Comparison of ENCODE assay signal across 17 cellular contexts in genomic region chr3:136261826-136262225, GRCh38. TPM values are rescaled to one million over a fixed set of nuclear protein-coding genes. Genes with fewer than 3 reads are reported as not detected.
DNase-seq lines count a peak whose midpoint lies in the region; ATAC-seq and TF ChIP-seq lines count a peak whose summit lies in the region.
"Had no signal": no experiment of that assay in that cellular context is flagged by ENCODE, and none has a peak within 500 bp of the region (broad histone marks: within the 10 kb centered on the region; RNA-seq: fewer than 3 reads in every experiment).

No MANE protein-coding gene starts in this region.

- H3K4me1 ChIP-seq in right cardiac atrium (ENCODE audit: control insufficient read depth, insufficient read depth, low read length) = no peaks in the 10 kb centered on the region
- H3K4me1 ChIP-seq: BLaER1 had no signal

- no peak for TF ChIP-seq CTCF in osteocyte (IDR thresholded peaks at IDR 0.05)

- H3K9me3 ChIP-seq in right cardiac atrium (ENCODE audit: control insufficient read depth, low read length) = no peaks in the 10 kb centered on the region
- H3K9me3 ChIP-seq: BLaER1 had no signal

- peaks cover 3% of the 10 kb centered on the region for H3K4me1 Mint-ChIP-seq in T-helper 2 cell treated with Interferon-gamma antibody and Interleukin-4, amounts not matched to agents 5 μg/mL and 100 μg/mL, for 36 hours (ENCODE audit: low read depth)
- peaks cover 3% of the 10 kb centered on the region for H3K4me1 Mint-ChIP-seq in osteocyte (ENCODE audit: unreplicated experiment)
- H3K4me1 Mint-ChIP-seq: GM23338 had no signal

- peaks cover 37% of the 10 kb centered on the region for H3K36me3 Mint-ChIP-seq in T-helper 2 cell treated with Interferon-gamma antibody and Interleukin-4, amounts not matched to agents 5 μg/mL and 100 μg/mL, for 36 hours (ENCODE audit: low read depth)
- H3K36me3 Mint-ChIP-seq in osteocyte (ENCODE audit: unreplicated experiment) = peaks cover 47% of the 10 kb centered on the region

- H3K4me3 Mint-ChIP-seq in T-helper 2 cell treated with Interferon-gamma antibody and Interleukin-4, amounts not matched to agents 5 μg/mL and 100 μg/mL, for 36 hours = no peak overlapping the region
- no peak overlapping the region for H3K4me3 Mint-ChIP-seq in osteocyte (ENCODE audit: unreplicated experiment)
- H3K4me3 Mint-ChIP-seq: GM23338 had no signal

- H3K4me3 ChIP-seq in right cardiac atrium (ENCODE audit: low read length) = no peak overlapping the region
- H3K4me3 ChIP-seq: BLaER1, GM23338, PC-9 had no signal

- H3K27ac ChIP-seq in right cardiac atrium (ENCODE audit: low read length) = peak overlapping the region; percentile 52
- H3K27ac ChIP-seq: BLaER1, PC-9 had no signal

- 66% methylated on average over 5 of the region's 5 CpGs for WGBS in right cardiac atrium

- H3K27ac Mint-ChIP-seq in T-helper 2 cell treated with Interferon-gamma antibody and Interleukin-4, amounts not matched to agents 5 μg/mL and 100 μg/mL, for 36 hours = peak overlapping the region; percentile 13
- no peak overlapping the region for H3K27ac Mint-ChIP-seq in osteocyte (ENCODE audit: unreplicated experiment)
- H3K27ac Mint-ChIP-seq: GM23338, IgD-negative memory B cell had no signal

- no peaks in the 10 kb centered on the region for H3K27me3 Mint-ChIP-seq in T-helper 2 cell treated with Interferon-gamma antibody and Interleukin-4, amounts not matched to agents 5 μg/mL and 100 μg/mL, for 36 hours (ENCODE audit: low read depth)
- H3K27me3 Mint-ChIP-seq in osteocyte (ENCODE audit: unreplicated experiment) = no peaks in the 10 kb centered on the region
- H3K27me3 Mint-ChIP-seq: IgD-negative memory B cell had no signal

- H3K27me3 ChIP-seq in right cardiac atrium (ENCODE audit: control insufficient read depth, insufficient read depth) = no peaks in the 10 kb centered on the region
- H3K27me3 ChIP-seq: BLaER1 had no signal

- intact Hi-C loops in right cardiac atrium (cut with DNase I) = no loop called here
- intact Hi-C loops in left ventricle myocardium superior (cut with micrococcal nuclease) = no loop called here

- no peaks in the 10 kb centered on the region for H3K9me3 Mint-ChIP-seq in T-helper 2 cell treated with Interferon-gamma antibody and Interleukin-4, amounts not matched to agents 5 μg/mL and 100 μg/mL, for 36 hours
- no peaks in the 10 kb centered on the region for H3K9me3 Mint-ChIP-seq in osteocyte (ENCODE audit: unreplicated experiment)
- H3K9me3 Mint-ChIP-seq: GM23338, IgD-negative memory B cell had no signal

- no peak for ATAC-seq in right cardiac atrium
- ATAC-seq in left ventricle myocardium superior = no peak
- no peak for ATAC-seq in GM21786 (IDR thresholded peaks at IDR 0.05; ENCODE audit: unreplicated experiment)
- ATAC-seq in HG02852 (IDR thresholded peaks at IDR 0.05; ENCODE audit: unreplicated experiment) = no peak
- ATAC-seq: GM23338 had no signal

- no peak for DNase-seq in T-helper 2 cell treated with Interferon-gamma antibody and Interleukin-4, amounts not matched to agents 5 μg/mL and 100 μg/mL, for 36 hours (ENCODE audit: low spot score)
- no peak for DNase-seq in T-helper 2 cell
- no peak for DNase-seq in right cardiac atrium
- DNase-seq in left ventricle myocardium superior = no peak
- peak; percentile 25 for DNase-seq in osteocyte (ENCODE audit: extremely low spot score, unreplicated experiment)
- no peak for DNase-seq in C1 segment of cervical spinal cord (lab: John Stamatoyannopoulos, UW)
- DNase-seq: 8988T, NCI-H1417, NCI-H1930, NCI-H446 treated with DMSO at 0.1 percent for 48 hours, NCI-H748 treated with DMSO at 0.1 percent for 48 hours, PC-9 had no signal

RNA-seq across cellular contexts. Expression of gene PCCB, which starts 11.7 kb away (rescaled TPM):
- total RNA-seq in right cardiac atrium = 10 to 100 TPM; 69.3 to 78.6 (median 75.2) TPM
- polyA plus RNA-seq in right cardiac atrium = 51.8 TPM
- total RNA-seq in left ventricle myocardium superior = 100 TPM
- 37.4 and 40.4 TPM in 2 replicates for total RNA-seq in osteocyte
